10 cellular contexts compared by ENCODE assay signal in genomic region chr17:2090210-2090641, GRCh38. TPM values are rescaled to one million over a fixed set of nuclear protein-coding genes. Genes with fewer than 3 reads are reported as not detected.
DNase-seq lines count a peak whose midpoint lies in the region; ATAC-seq and TF ChIP-seq lines count a peak whose summit lies in the region.
"Had no signal": no experiment of that assay in that cellular context is flagged by ENCODE, and none has a peak within 500 bp of the region (broad histone marks: within the 10 kb centered on the region; RNA-seq: fewer than 3 reads in every experiment).

No MANE protein-coding gene starts in this region.

- ATAC-seq in heart left ventricle (no peak), memory B cell (ENCODE audit: low read depth) (peak; percentile 27), HG03469 (IDR thresholded peaks at IDR 0.05; ENCODE audit: unreplicated experiment) (no peak)
- peak; percentile 3 for ATAC-seq in activated T-helper 17 cell treated with anti-CD3 and anti-CD28 coated beads, Interleukin-2, amount 50 U/mL, for 72 hours (replicated peaks)

- WGBS in heart left ventricle, 4 donors: 60 to 69% (median 64%) methylated on average over 9 of the region's 9 CpGs
- WGBS in testis, 2 donors: 54 to 64% methylated on average over 9 of the region's 9 CpGs

- H3K4me1 Mint-ChIP-seq in activated T-helper 17 cell treated with anti-CD3 and anti-CD28 coated beads, Interleukin-2, amount 50 U/mL, for 72 hours: peaks cover 36% of the 10 kb centered on the region
- H3K4me1 Mint-ChIP-seq in memory B cell: peaks cover 43% of the 10 kb centered on the region

- intact Hi-C loops in heart left ventricle (cut with DNase I) (loop anchor here in 4 of 10 donors (5.0 to 10.0 kb wide), 4 partner anchors 33 to 145 kb away; partner anchors contain the start of gene HIC1 (in 2 of the 4)), cardiac septum (cut with DNase I) (loop anchor here (5.0 kb wide), 2 partner anchors 33 to 82 kb away; partner anchors contain the start of gene HIC1), testis (cut with DNase I; ENCODE audit: low total_unique reads) (loop anchor here (10.0 kb wide), 1 partner anchor 85 kb away; no protein-coding TSS in a partner anchor)

- DNase-seq in heart left ventricle (peak in 1 of 5 donors; percentile 18), cardiac septum (ENCODE audit: low spot score) (no peak), memory B cell (ENCODE audit: low spot score in 2 of 2) (no peak), testis (no peak), NCI-H748 treated with DMSO at 0.1 percent for 48 hours (lab: John Stamatoyannopoulos, UW) (no peak), kidney tubule cell (ENCODE audit: low spot score) (no peak)
- DNase-seq: BE2C, NCI-H524 had no signal

- TF ChIP-seq CTCF in heart left ventricle (IDR thresholded peaks at IDR 0.05) (no peak), testis (IDR thresholded peaks at IDR 0.05) (no peak)

- no peaks in the 10 kb centered on the region for H3K9me3 Mint-ChIP-seq in activated T-helper 17 cell treated with anti-CD3 and anti-CD28 coated beads, Interleukin-2, amount 50 U/mL, for 72 hours
- no peaks in the 10 kb centered on the region for H3K9me3 Mint-ChIP-seq in memory B cell

- H3K9me3 ChIP-seq in heart left ventricle (no peaks in the 10 kb centered on the region), testis (no peaks in the 10 kb centered on the region)
- H3K9me3 ChIP-seq: BE2C had no signal

- H3K36me3 Mint-ChIP-seq in activated T-helper 17 cell treated with anti-CD3 and anti-CD28 coated beads, Interleukin-2, amount 50 U/mL, for 72 hours (ENCODE audit: low read depth): peaks cover 35% of the 10 kb centered on the region
- H3K36me3 Mint-ChIP-seq in memory B cell: peaks cover 12% of the 10 kb centered on the region

- H3K4me3 ChIP-seq in heart left ventricle: peak overlapping the region in 6 of 12 donors; percentile 40 to 56 (median 46)
- H3K4me3 ChIP-seq in testis: no peak overlapping the region

- H3K4me1 ChIP-seq in heart left ventricle: peaks cover 10 to 80% (median 68%) of the 10 kb centered on the region in 12 donors
- H3K4me1 ChIP-seq in testis: peaks cover 42% of the 10 kb centered on the region

- H3K27ac Mint-ChIP-seq in activated T-helper 17 cell treated with anti-CD3 and anti-CD28 coated beads, Interleukin-2, amount 50 U/mL, for 72 hours: peak overlapping the region; percentile 82
- peak overlapping the region; percentile 92 for H3K27ac Mint-ChIP-seq in memory B cell

- peak overlapping the region; percentile 77 for H3K4me3 Mint-ChIP-seq in activated T-helper 17 cell treated with anti-CD3 and anti-CD28 coated beads, Interleukin-2, amount 50 U/mL, for 72 hours
- H3K4me3 Mint-ChIP-seq in memory B cell: peak overlapping the region; percentile 89

- no peak for TF ChIP-seq POLR2A in heart left ventricle (IDR thresholded peaks at IDR 0.05)
- no peak for TF ChIP-seq POLR2A in testis (IDR thresholded peaks at IDR 0.05)

- H3K27me3 Mint-ChIP-seq in activated T-helper 17 cell treated with anti-CD3 and anti-CD28 coated beads, Interleukin-2, amount 50 U/mL, for 72 hours: no peaks in the 10 kb centered on the region
- H3K27me3 Mint-ChIP-seq in memory B cell: no peaks in the 10 kb centered on the region

- no peaks in the 10 kb centered on the region for H3K27me3 ChIP-seq in heart left ventricle
- H3K27me3 ChIP-seq in testis: no peaks in the 10 kb centered on the region
- H3K27me3 ChIP-seq: BE2C had no signal

- no peaks in the 10 kb centered on the region for H3K36me3 ChIP-seq in heart left ventricle
- H3K36me3 ChIP-seq in testis (ENCODE audit: low read depth, missing control alignments): no peaks in the 10 kb centered on the region
- H3K36me3 ChIP-seq: BE2C had no signal

- H3K27ac ChIP-seq in heart left ventricle (peak overlapping the region; percentile 15 to 93 (median 88)), testis (peak overlapping the region; percentile 21 to 57)

RNA-seq across cellular contexts. Expression of gene HIC1, which starts 35.3 kb away (rescaled TPM):
- 10 to 100 TPM in 7 of 9 donors, 1 to 10 TPM in 2; 8.9 to 29.6 (median 16.7) TPM for total RNA-seq in heart left ventricle
- polyA plus RNA-seq in heart left ventricle: 10 to 100 TPM in 1 of 2 donors, 1 to 10 TPM in 1; 8.3 to 11.7 TPM
- 15.0 TPM for total RNA-seq in cardiac septum
- 10 to 100 TPM; 22.8 to 24.4 TPM for total RNA-seq in activated T-helper 17 cell treated with anti-CD3 and anti-CD28 coated beads, Interleukin-2, amount 50 U/mL, for 72 hours
- total RNA-seq in testis: 10 to 100 TPM; 36.1 to 38.4 TPM
- 8.7 TPM for polyA plus RNA-seq in testis (ENCODE audit: insufficient read depth, low read depth, low replicate concordance)

RNA-seq across cellular contexts. Expression of gene OVCA2, which starts 48.4 kb away (rescaled TPM):
- total RNA-seq in heart left ventricle (10 to 100 TPM; 16.0 to 30.2 (median 20.0) TPM), cardiac septum (19.8 TPM), testis (10 to 100 TPM; 46.3 to 55.1 TPM)
- polyA plus RNA-seq in heart left ventricle (10 to 100 TPM; 26.6 to 52.4 TPM), testis (ENCODE audit: insufficient read depth, low read depth, low replicate concordance) (46.3 TPM)
- 10 to 100 TPM; 20.7 to 39.3 TPM for total RNA-seq in activated T-helper 17 cell treated with anti-CD3 and anti-CD28 coated beads, Interleukin-2, amount 50 U/mL, for 72 hours

Comparison
In these comparisons a context has a peak if more than half of its experiments do, and no peak if none do; other contexts are left out.
1. ATAC-seq: peak in activated T-helper 17 cell treated with anti-CD3 and anti-CD28 coated beads, Interleukin-2, amount 50 U/mL, for 72 hours (single experiment) and memory B cell (single experiment); none in heart left ventricle (0 of 4) and HG03469 (single experiment).